ENCODE assay signal across 35 cellular contexts in genomic region chr10:18685555-18685954, GRCh38.
"Had no signal": no experiment of that assay in that cellular context is flagged by ENCODE, and none has a peak within 500 bp of the region (broad histone marks: within the 10 kb centered on the region; RNA-seq: fewer than 3 reads in every experiment).

No MANE protein-coding gene starts in this region.

- DNase-seq: Karpas-422, Kasumi-1, MG63, MM.1S, MV-4-11, NCI-H1048, NCI-H1092, NCI-H1092 treated with DMSO at 0.1 percent for 48 hours, NCI-H1105, NCI-H1105 treated with DMSO at 0.1 percent for 48 hours, NCI-H1417, NCI-H1417 treated with DMSO at 0.1 percent for 48 hours, NCI-H1436, NCI-H1436 treated with DMSO at 0.1 percent for 48 hours, NCI-H146, NCI-H1694, NCI-H1694 treated with DMSO at 0.1 percent for 48 hours, NCI-H187, NCI-H187 treated with DMSO at 0.1 percent for 48 hours, NCI-H1930, NCI-H2029, NCI-H2029 treated with DMSO at 0.1 percent for 48 hours, NCI-H2081, NCI-H2081 treated with DMSO at 0.1 percent for 48 hours, NCI-H2107, NCI-H2171, NCI-H2171 treated with DMSO at 0.1 percent for 48 hours, NCI-H2227 treated with DMSO at 0.1 percent for 48 hours, NCI-H226, NCI-H345, NCI-H446, NCI-H446 treated with DMSO at 0.1 percent for 48 hours, NCI-H510A, NCI-H510A treated with DMSO at 0.1 percent for 48 hours, NCI-H524 had no signal

- H3K9me3 ChIP-seq: MG63 had no signal

- H3K4me3 ChIP-seq: MG63 had no signal

- H3K27me3 ChIP-seq: MG63 had no signal

- H3K36me3 ChIP-seq: MG63 had no signal
